In the genomic region with DNA sequence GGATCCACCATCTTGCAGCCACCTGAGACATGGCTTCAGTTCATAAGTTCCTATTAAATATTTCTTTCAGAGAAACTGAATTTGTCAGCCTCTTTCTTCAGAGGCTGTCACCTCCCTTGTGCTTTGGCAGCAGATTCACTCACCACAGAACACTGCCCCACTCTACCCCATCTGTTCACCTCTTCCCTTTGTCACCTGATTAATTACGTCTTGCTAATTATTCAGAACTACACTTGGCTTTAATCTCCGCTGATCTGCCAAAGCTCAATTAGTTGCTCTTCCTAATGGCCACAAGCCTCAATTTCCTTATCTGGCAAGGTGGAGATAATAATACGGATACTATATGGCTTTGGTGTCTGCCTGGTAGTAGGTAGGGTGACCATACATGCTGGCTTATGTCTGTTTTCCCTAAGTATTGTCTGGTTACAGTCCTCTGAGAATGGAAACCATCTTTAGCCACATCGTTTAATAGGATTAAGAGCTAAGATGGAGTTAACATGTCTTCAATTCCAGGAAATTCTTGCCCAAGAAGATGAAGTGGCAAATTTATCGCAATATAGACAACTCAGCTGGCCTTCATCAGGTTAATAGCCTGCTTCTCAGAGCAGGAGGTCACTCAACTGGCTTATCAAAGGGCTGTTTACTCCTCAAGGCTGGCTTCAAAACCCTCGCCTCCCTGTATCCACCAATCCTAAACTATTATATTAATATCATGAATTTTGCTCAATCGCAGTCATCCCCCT, we compare ENCODE assay signal across 1 cellular context.
TF ChIP-seq lines count a peak whose summit lies in the region.

No MANE protein-coding gene starts in this region.

TF ChIP-seq in K562, 482 proteins besides CTCF, POLR2A, EP300 and RAD21 (continued from another document):
- TF ChIP-seq, protein P1, sequence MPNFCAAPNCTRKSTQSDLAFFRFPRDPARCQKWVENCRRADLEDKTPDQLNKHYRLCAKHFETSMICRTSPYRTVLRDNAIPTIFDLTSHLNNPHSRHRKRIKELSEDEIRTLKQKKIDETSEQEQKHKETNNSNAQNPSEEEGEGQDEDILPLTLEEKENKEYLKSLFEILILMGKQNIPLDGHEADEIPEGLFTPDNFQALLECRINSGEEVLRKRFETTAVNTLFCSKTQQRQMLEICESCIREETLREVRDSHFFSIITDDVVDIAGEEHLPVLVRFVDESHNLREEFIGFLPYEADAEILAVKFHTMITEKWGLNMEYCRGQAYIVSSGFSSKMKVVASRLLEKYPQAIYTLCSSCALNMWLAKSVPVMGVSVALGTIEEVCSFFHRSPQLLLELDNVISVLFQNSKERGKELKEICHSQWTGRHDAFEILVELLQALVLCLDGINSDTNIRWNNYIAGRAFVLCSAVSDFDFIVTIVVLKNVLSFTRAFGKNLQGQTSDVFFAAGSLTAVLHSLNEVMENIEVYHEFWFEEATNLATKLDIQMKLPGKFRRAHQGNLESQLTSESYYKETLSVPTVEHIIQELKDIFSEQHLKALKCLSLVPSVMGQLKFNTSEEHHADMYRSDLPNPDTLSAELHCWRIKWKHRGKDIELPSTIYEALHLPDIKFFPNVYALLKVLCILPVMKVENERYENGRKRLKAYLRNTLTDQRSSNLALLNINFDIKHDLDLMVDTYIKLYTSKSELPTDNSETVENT (CRISPR knock-in tag; IDR thresholded peaks at IDR 0.05), result no peak
- no peak for TF ChIP-seq SOX6 (IDR thresholded peaks at IDR 0.05)
- TF ChIP-seq RHOXF2B (CRISPR knock-in tag; conservative IDR thresholded peaks at IDR 0.05), result no peak
- no peak for TF ChIP-seq ZNF324 (CRISPR knock-in tag; IDR thresholded peaks at IDR 0.05)
- TF ChIP-seq FOXJ3 (CRISPR knock-in tag; IDR thresholded peaks at IDR 0.05), result no peak
- no peak for TF ChIP-seq ZC3H4 (CRISPR knock-in tag; IDR thresholded peaks at IDR 0.05; ENCODE audit: borderline replicate concordance)
- no peak for TF ChIP-seq ETV6 (IDR thresholded peaks at IDR 0.05; ENCODE audit: borderline replicate concordance in 1 of 2, low read depth in 2 of 2, low read length in 1 of 2)
- TF ChIP-seq ETV6 (CRISPR knock-in tag; IDR thresholded peaks at IDR 0.05; ENCODE audit: borderline replicate concordance), result no peak
- TF ChIP-seq, protein P2, sequence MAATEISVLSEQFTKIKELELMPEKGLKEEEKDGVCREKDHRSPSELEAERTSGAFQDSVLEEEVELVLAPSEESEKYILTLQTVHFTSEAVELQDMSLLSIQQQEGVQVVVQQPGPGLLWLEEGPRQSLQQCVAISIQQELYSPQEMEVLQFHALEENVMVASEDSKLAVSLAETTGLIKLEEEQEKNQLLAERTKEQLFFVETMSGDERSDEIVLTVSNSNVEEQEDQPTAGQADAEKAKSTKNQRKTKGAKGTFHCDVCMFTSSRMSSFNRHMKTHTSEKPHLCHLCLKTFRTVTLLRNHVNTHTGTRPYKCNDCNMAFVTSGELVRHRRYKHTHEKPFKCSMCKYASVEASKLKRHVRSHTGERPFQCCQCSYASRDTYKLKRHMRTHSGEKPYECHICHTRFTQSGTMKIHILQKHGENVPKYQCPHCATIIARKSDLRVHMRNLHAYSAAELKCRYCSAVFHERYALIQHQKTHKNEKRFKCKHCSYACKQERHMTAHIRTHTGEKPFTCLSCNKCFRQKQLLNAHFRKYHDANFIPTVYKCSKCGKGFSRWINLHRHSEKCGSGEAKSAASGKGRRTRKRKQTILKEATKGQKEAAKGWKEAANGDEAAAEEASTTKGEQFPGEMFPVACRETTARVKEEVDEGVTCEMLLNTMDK (IDR thresholded peaks at IDR 0.05; ENCODE audit: borderline replicate concordance, insufficient read depth, low read depth, low read length, poor library complexity, severe bottlenecking), result no peak
- TF ChIP-seq MCM3 (IDR thresholded peaks at IDR 0.05), result no peak
- no peak for TF ChIP-seq POLR2AphosphoS5 (IDR thresholded peaks at IDR 0.05; ENCODE audit: control insufficient read depth, insufficient read depth, low read depth, low read length)
- TF ChIP-seq PTTG1 (tag; IDR thresholded peaks at IDR 0.05; ENCODE audit: low read depth), result no peak
TF ChIP-seq in K562: peak in this region for 0.
